ENCODE assay signal across 8 cellular contexts in the genomic region with DNA sequence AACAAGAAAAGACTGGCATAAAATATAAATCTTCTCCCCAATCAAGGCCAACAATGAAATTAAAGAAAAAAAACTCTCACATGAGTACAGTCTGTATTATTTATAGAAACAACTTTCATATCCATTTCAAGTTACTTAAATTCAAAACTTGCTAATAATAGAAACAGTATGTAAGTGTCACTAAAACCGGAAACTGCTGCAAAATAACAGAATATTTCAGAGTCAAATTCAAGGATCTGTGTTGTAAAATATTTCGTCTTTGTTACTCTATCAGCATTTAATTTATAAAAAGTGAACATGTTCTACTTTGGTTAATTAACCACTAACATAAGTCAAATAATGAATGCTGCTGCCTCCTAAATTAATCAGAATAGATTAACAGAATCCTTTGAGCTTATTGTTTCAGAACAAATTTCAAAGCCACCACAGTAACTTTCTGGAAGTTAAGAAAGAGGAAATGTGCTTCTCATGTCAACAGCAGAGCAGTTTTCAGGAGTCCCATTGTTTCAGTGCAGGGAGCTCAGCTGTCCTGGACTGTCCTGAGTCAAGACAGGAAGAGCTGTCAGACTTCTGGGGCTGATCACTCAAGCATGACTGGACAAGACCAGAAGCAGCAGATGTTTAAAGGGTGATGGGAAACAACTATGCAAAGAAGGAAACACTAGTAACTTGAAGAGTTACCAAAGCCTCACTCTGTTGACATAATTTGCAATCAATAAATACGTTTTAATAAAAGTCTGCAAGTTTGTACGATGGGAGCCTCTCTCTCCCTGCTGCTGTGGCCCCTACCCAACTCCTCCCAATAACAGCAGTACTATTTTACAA.
DNase-seq lines count a peak whose midpoint lies in the region; ATAC-seq and TF ChIP-seq lines count a peak whose summit lies in the region.

No MANE protein-coding gene starts in this region.

- H3K9me3 Mint-ChIP-seq in endothelial cell (ENCODE audit: unreplicated experiment), result no peaks in the 10 kb centered on the region

- peak overlapping the region; percentile 59 for H3K4me3 Mint-ChIP-seq in endothelial cell (ENCODE audit: unreplicated experiment)

- peak; percentile 83 for DNase-seq in Ammon's horn (ENCODE audit: low spot score)
- peak; percentile 72 for DNase-seq in RPMI8226
- DNase-seq in endothelial cell (ENCODE audit: low spot score), result peak; percentile 51
- DNase-seq in midbrain (lab: John Stamatoyannopoulos, UW), result peak; percentile 20
- DNase-seq in SHP77 treated with DMSO at 0.1 percent for 48 hours (lab: John Stamatoyannopoulos, UW), result no peak
- DNase-seq in activated CD4-positive, alpha-beta T cell treated with anti-CD3 and anti-CD28 coated beads, Interleukin-2, amount 50 U/mL, for 1 hour, result no peak

- ATAC-seq in GM18873 (IDR thresholded peaks at IDR 0.05; ENCODE audit: low FRiP score, unreplicated experiment) (peak; percentile 87), HG03095 (IDR thresholded peaks at IDR 0.05; ENCODE audit: unreplicated experiment) (peak; percentile 91)

- H3K27ac Mint-ChIP-seq in endothelial cell (ENCODE audit: unreplicated experiment), result peak overlapping the region; percentile 98

- TF ChIP-seq CTCF in endothelial cell (IDR thresholded peaks at IDR 0.05; ENCODE audit: unreplicated experiment), result no peak

- peaks cover 91% of the 10 kb centered on the region for H3K4me1 Mint-ChIP-seq in endothelial cell (ENCODE audit: unreplicated experiment)

- peaks cover 10% of the 10 kb centered on the region for H3K36me3 Mint-ChIP-seq in endothelial cell (ENCODE audit: low read depth, unreplicated experiment)

- H3K27me3 Mint-ChIP-seq in endothelial cell (ENCODE audit: unreplicated experiment), result peaks cover 5% of the 10 kb centered on the region

Comparison
In these comparisons a context has a peak if more than half of its experiments do, and no peak if none do; other contexts are left out.
1. DNase-seq: peak in Ammon's horn (single experiment), RPMI8226 (single experiment), endothelial cell (single experiment) and midbrain (single experiment); none in SHP77 treated with DMSO at 0.1 percent for 48 hours (single experiment) and activated CD4-positive, alpha-beta T cell treated with anti-CD3 and anti-CD28 coated beads, Interleukin-2, amount 50 U/mL, for 1 hour (single experiment).